ENCODE assay signal across 1 cellular context in genomic region chr5:76838481-76839261, GRCh38.
TF ChIP-seq lines count a peak whose summit lies in the region.

No MANE protein-coding gene starts in this region.

TF ChIP-seq in HepG2, 621 proteins besides CTCF, POLR2A, EP300 and RAD21 (continued from another document):
- TF ChIP-seq PITX1 (CRISPR knock-in tag; IDR thresholded peaks at IDR 0.05) (no peak), ZNF530 (CRISPR knock-in tag; IDR thresholded peaks at IDR 0.05; ENCODE audit: low read depth) (no peak), RELA (CRISPR knock-in tag; IDR thresholded peaks at IDR 0.05) (no peak), ZBTB10 (CRISPR knock-in tag; IDR thresholded peaks at IDR 0.05; ENCODE audit: borderline replicate concordance) (no peak), SRSF9 (IDR thresholded peaks at IDR 0.05; ENCODE audit: borderline replicate concordance, insufficient read depth, low read depth, low read length, poor library complexity, severe bottlenecking) (no peak), ZNF430 (CRISPR knock-in tag; IDR thresholded peaks at IDR 0.05) (no peak), MXD4 (CRISPR knock-in tag; IDR thresholded peaks at IDR 0.05) (no peak), CENPT (CRISPR knock-in tag; IDR thresholded peaks at IDR 0.05; ENCODE audit: low read depth) (no peak), ZNF547 (CRISPR knock-in tag; IDR thresholded peaks at IDR 0.05) (no peak), CEBPG (CRISPR knock-in tag; IDR thresholded peaks at IDR 0.05) (no peak), ZNF101 (CRISPR knock-in tag; IDR thresholded peaks at IDR 0.05; ENCODE audit: borderline replicate concordance, low read depth) (no peak), MATR3 (CRISPR knock-in tag; IDR thresholded peaks at IDR 0.05) (no peak), ZNF83 (CRISPR knock-in tag; IDR thresholded peaks at IDR 0.05; ENCODE audit: borderline replicate concordance) (no peak), ZNF740 (CRISPR knock-in tag; IDR thresholded peaks at IDR 0.05) (no peak)
